ENCODE assay signal across 10 cellular contexts in the genomic region with DNA sequence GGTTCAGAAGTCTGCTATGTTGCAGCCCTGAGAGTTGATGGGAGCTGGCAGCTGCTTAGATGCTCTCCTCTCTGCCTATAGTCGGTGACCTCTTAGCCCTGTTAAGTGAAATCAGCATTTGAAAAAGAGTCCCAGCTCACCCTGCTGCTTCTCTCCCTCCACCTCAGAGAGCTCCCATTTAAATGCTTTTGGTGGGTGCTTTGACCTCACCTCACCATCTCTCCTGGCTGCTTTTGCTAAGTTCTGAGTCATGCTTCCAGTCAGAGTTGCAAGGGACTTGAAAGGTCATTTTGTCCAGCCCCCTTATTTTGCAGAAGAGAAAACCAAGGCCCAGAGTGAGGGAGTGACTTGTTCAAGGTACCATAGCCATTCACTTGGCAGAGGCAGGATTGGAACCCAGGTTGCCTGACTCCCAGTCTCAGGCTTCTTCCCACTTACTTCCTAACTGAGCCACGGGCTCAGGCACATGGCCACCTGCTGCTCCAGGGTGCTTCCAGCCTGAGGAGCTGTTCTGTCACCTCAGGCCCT. TPM values are rescaled to one million over a fixed set of nuclear protein-coding genes. Genes with fewer than 3 reads are reported as not detected.
DNase-seq lines count a peak whose midpoint lies in the region; ATAC-seq and TF ChIP-seq lines count a peak whose summit lies in the region.
"Had no signal": no experiment of that assay in that cellular context is flagged by ENCODE, and none has a peak within 500 bp of the region (broad histone marks: within the 10 kb centered on the region; RNA-seq: fewer than 3 reads in every experiment).

No MANE protein-coding gene starts in this region.

- H3K36me3 Mint-ChIP-seq in CD4-positive, alpha-beta memory T cell, result peaks cover 0 to 27% of the 10 kb centered on the region in 2 donors
- no peaks in the 10 kb centered on the region for H3K36me3 Mint-ChIP-seq in natural killer cell
- peaks cover 5% of the 10 kb centered on the region for H3K36me3 Mint-ChIP-seq in T-helper 2 cell treated with Interferon-gamma antibody and Interleukin-4, amounts not matched to agents 5 μg/mL and 100 μg/mL, for 36 hours (ENCODE audit: low read depth)

- H3K27ac Mint-ChIP-seq in CD4-positive, alpha-beta memory T cell, result peak overlapping the region in 4 of 7 donors; percentile 40 to 94 (median 63)
- peak overlapping the region; percentile 96 for H3K27ac Mint-ChIP-seq in natural killer cell
- no peak overlapping the region for H3K27ac Mint-ChIP-seq in T-helper 2 cell treated with Interferon-gamma antibody and Interleukin-4, amounts not matched to agents 5 μg/mL and 100 μg/mL, for 36 hours

- TF ChIP-seq CTCF in natural killer cell (IDR thresholded peaks at IDR 0.05), result no peak

- H3K4me3 ChIP-seq in CD4-positive, alpha-beta memory T cell (ENCODE audit: low read length in 2 of 2), result no peak overlapping the region

- DNase-seq in CD4-positive, alpha-beta memory T cell, result no peak
- DNase-seq in M059J (ENCODE audit: low read depth) (peak; percentile 72), dermis blood vessel endothelial cell (peak; percentile 46), natural killer cell (no peak)
- DNase-seq in T-helper 2 cell treated with Interferon-gamma antibody and Interleukin-4, amounts not matched to agents 5 μg/mL and 100 μg/mL, for 36 hours (ENCODE audit: low spot score), result no peak
- DNase-seq: activated CD4-positive, CD25-positive, alpha-beta regulatory T cell treated with anti-CD3 and anti-CD28 coated beads, Interleukin-2, amount 50 U/mL, for 72 hours; NCI-H187 had no signal

- H3K27me3 Mint-ChIP-seq in CD4-positive, alpha-beta memory T cell, result no peaks in the 10 kb centered on the region
- H3K27me3 Mint-ChIP-seq in natural killer cell (ENCODE audit: low read depth in 2 of 2), result no peaks in the 10 kb centered on the region
- peaks cover 6% of the 10 kb centered on the region for H3K27me3 Mint-ChIP-seq in T-helper 2 cell treated with Interferon-gamma antibody and Interleukin-4, amounts not matched to agents 5 μg/mL and 100 μg/mL, for 36 hours (ENCODE audit: low read depth)

- peaks cover 53 to 85% (median 65%) of the 10 kb centered on the region in 4 donors for H3K4me1 Mint-ChIP-seq in CD4-positive, alpha-beta memory T cell
- H3K4me1 Mint-ChIP-seq in natural killer cell, result peaks cover 67 to 78% of the 10 kb centered on the region in 2 donors
- peaks cover 40% of the 10 kb centered on the region for H3K4me1 Mint-ChIP-seq in T-helper 2 cell treated with Interferon-gamma antibody and Interleukin-4, amounts not matched to agents 5 μg/mL and 100 μg/mL, for 36 hours (ENCODE audit: low read depth)

- H3K27me3 ChIP-seq in CD4-positive, alpha-beta memory T cell (ENCODE audit: insufficient read depth, low read length), result no peaks in the 10 kb centered on the region

- intact Hi-C loops in CD4-positive, alpha-beta memory T cell (cut with micrococcal nuclease), result no loop called here
- intact Hi-C loops in natural killer cell (cut with micrococcal nuclease), result loop anchor here (2.0 to 5.0 kb wide), 2 partner anchors 15 to 39 kb away; no protein-coding TSS in a partner anchor

- H3K4me3 Mint-ChIP-seq in CD4-positive, alpha-beta memory T cell, result peak overlapping the region in 5 of 8 donors; percentile 21 to 99 (median 46)
- H3K4me3 Mint-ChIP-seq in natural killer cell, result peak overlapping the region; percentile 45
- no peak overlapping the region for H3K4me3 Mint-ChIP-seq in T-helper 2 cell treated with Interferon-gamma antibody and Interleukin-4, amounts not matched to agents 5 μg/mL and 100 μg/mL, for 36 hours

- ATAC-seq in natural killer cell, result no peak
- no peak for ATAC-seq in GM21717 (IDR thresholded peaks at IDR 0.05; ENCODE audit: unreplicated experiment)
- no peak for ATAC-seq in HG03025 (IDR thresholded peaks at IDR 0.05; ENCODE audit: low FRiP score, unreplicated experiment)
- no peak for ATAC-seq in GM18858 (IDR thresholded peaks at IDR 0.05; ENCODE audit: unreplicated experiment)

- CTCF ChIA-PET in CD4-positive, alpha-beta memory T cell (lab: Charles Lee; ENCODE audit: partially characterized antibody), result interaction anchor here (0.8 to 6.2 kb wide), 7 partner anchors 10 to 143 kb away, joined by 3 to 37 read pairs (median 4); a partner anchor contains a TSS

- peaks cover 0 to 4% (median 0%) of the 10 kb centered on the region in 8 donors for H3K9me3 Mint-ChIP-seq in CD4-positive, alpha-beta memory T cell
- no peaks in the 10 kb centered on the region for H3K9me3 Mint-ChIP-seq in natural killer cell
- H3K9me3 Mint-ChIP-seq in T-helper 2 cell treated with Interferon-gamma antibody and Interleukin-4, amounts not matched to agents 5 μg/mL and 100 μg/mL, for 36 hours, result no peaks in the 10 kb centered on the region

- H3K4me1 ChIP-seq in CD4-positive, alpha-beta memory T cell (ENCODE audit: insufficient read depth, low read length), result peaks cover 74% of the 10 kb centered on the region

- H3K36me3 ChIP-seq in CD4-positive, alpha-beta memory T cell (ENCODE audit: insufficient read depth, low read length), result no peaks in the 10 kb centered on the region

- POLR2A ChIA-PET in CD4-positive, alpha-beta memory T cell (lab: Charles Lee; ENCODE audit: partially characterized antibody), result interaction anchor here (1.0 to 5.6 kb wide), 4 partner anchors 27 to 234 kb away, joined by 3 to 24 read pairs (median 4); a partner anchor contains a TSS

- no peak overlapping the region for H3K27ac ChIP-seq in CD4-positive, alpha-beta memory T cell (ENCODE audit: low read depth, low read length)

- H3K9me3 ChIP-seq in CD4-positive, alpha-beta memory T cell (ENCODE audit: control insufficient read depth in 1 of 2, low read length in 2 of 2), result no peaks in the 10 kb centered on the region

RNA-seq across cellular contexts. Expression of a gene that starts 3.3 kb away (rescaled TPM):
- 10 to 100 TPM; 71.7 to 72.8 TPM for total RNA-seq in CD4-positive, alpha-beta memory T cell
- 1 to 10 TPM; 1.3 to 3.9 TPM for polyA plus RNA-seq in CD4-positive, alpha-beta memory T cell
- 28.8 and 55.8 TPM in 2 replicates for total RNA-seq in M059J (2014; rRNA removed; shearing (Covaris generic))
- 33.7 and 50.8 TPM in 2 replicates for total RNA-seq in dermis blood vessel endothelial cell
- 100 to 1,000 TPM; 137 to 197 (median 178) TPM for total RNA-seq in natural killer cell

RNA-seq across cellular contexts. Expression of a gene that starts 52.6 kb away (rescaled TPM):
- total RNA-seq in CD4-positive, alpha-beta memory T cell, result 1 to 10 TPM in 1 of 2 experiments, under 1 TPM in 1; 0.78 to 1.2 TPM
- under 1 TPM in 1 of 2 donors, not detected in 1; 0.22 TPM for polyA plus RNA-seq in CD4-positive, alpha-beta memory T cell
- 21.9 and 22.3 TPM in 2 replicates for total RNA-seq in M059J (2014; rRNA removed; shearing (Covaris generic))
- total RNA-seq in dermis blood vessel endothelial cell (11.4 and 12.6 TPM in 2 replicates), natural killer cell (under 1 TPM; 0.16 to 0.66 (median 0.43) TPM)

Comparison
In these comparisons a context has a peak if more than half of its experiments do, and no peak if none do; other contexts are left out.
1. DNase-seq: peak in M059J (single experiment) and dermis blood vessel endothelial cell (single experiment); none in CD4-positive, alpha-beta memory T cell (0 of 5), natural killer cell (single experiment) and T-helper 2 cell treated with Interferon-gamma antibody and Interleukin-4, amounts not matched to agents 5 μg/mL and 100 μg/mL, for 36 hours (single experiment).